Comparison of ENCODE assay signal across 8 cellular contexts in the genomic region with DNA sequence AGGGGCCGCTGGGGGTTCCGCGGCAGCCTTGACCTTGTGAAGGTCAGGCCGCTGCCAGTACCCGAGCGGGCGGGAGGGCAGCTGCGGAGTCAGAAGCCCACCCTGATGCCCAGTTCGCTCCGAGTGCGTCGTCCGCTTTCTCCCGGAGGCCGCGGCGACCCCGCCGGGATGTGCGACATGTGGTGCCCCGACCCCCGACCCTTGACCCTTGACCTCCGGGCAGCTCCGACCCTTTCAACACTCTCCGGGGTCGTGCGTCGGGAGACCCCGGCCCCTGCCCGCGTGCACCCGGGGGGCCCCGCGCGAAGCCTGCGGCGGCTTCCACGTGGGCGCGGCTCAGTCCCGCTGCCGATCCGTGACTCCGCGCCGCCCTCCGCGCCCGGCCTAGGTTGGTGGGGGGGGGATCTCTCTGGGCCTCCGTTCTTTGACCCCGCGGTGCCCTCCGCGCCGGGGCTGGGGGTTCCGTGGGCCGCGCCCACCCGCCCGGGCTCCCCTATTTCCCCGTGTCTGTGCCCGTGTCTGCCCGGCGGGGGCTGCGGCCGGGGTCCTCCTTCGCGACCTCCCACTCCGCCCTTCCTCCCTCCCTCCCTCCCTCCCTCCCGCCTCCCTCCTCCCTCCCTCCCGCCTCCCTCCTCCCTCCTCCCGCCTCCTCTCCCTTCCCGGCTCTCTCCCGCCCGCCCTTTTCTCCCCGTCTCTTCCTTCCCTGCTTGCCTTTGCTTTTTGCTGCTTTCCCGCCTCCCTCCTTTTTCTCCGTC. TPM values are rescaled to one million over a fixed set of nuclear protein-coding genes. Genes with fewer than 3 reads are reported as not detected.
DNase-seq lines count a peak whose midpoint lies in the region; ATAC-seq and TF ChIP-seq lines count a peak whose summit lies in the region.

No MANE protein-coding gene starts in this region.

- under 1% methylated on average over 71 of the region's 78 CpGs for WGBS in liver

- peaks cover 5 to 40% (median 9%) of the 10 kb centered on the region in 4 donors for H3K4me1 ChIP-seq in Peyer's patch
- H3K4me1 ChIP-seq in liver (ENCODE audit: control insufficient read depth in 4 of 4, insufficient read depth in 4 of 4, low read length in 3 of 4), result peaks cover 5 to 36% (median 26%) of the 10 kb centered on the region in 4 donors

- ATAC-seq in GM18861 (IDR thresholded peaks at IDR 0.05; ENCODE audit: unreplicated experiment) (peak; percentile 2), HG02798 (IDR thresholded peaks at IDR 0.05; ENCODE audit: poor library complexity, unreplicated experiment) (peak; percentile 15)
- peak; percentile 51 for ATAC-seq in stimulated activated naive B cell treated with anti-CD40 and anti-IgM and Interleukin-4, amounts not matched to agents 10 μg/mL and 1 μg/mL and 100 μg/mL, for 72 hours (replicated peaks)

- TF ChIP-seq RAD21 in liver (IDR thresholded peaks at IDR 0.05), result no peak

- DNase-seq in Peyer's patch (peak in 2 of 3 donors; percentile 74 to 89), dedifferentiated amniotic fluid mesenchymal stem cell (ENCODE audit: extremely low spot score) (peak; percentile 46), cerebellar nuclear complex (lab: John Stamatoyannopoulos, UW) (no peak), ecto neural progenitor cell (ENCODE audit: low spot score) (no peak)
- no peak for DNase-seq in stimulated activated naive B cell treated with anti-CD40 and anti-IgM and Interleukin-4, amounts not matched to agents 10 μg/mL and 1 μg/mL and 100 μg/mL, for 72 hours

- TF ChIP-seq CTCF in Peyer's patch (IDR thresholded peaks at IDR 0.05) (peak in 1 of 6 experiments; percentile 3), liver (IDR thresholded peaks at IDR 0.05; ENCODE audit: low read depth, low read length, missing input control) (no peak)

- H3K4me3 ChIP-seq in Peyer's patch (peak overlapping the region; percentile 82 to 100 (median 86)), liver (ENCODE audit: low read depth in 1 of 3, low read length in 3 of 3) (peak overlapping the region; percentile 73 to 78 (median 75))

- H3K27me3 ChIP-seq in Peyer's patch (no peaks in the 10 kb centered on the region), liver (ENCODE audit: control insufficient read depth in 4 of 4, insufficient read depth in 4 of 4, low read length in 3 of 4) (no peaks in the 10 kb centered on the region)

- H3K4me3 Mint-ChIP-seq in stimulated activated naive B cell treated with anti-CD40 and anti-IgM and Interleukin-4, amounts not matched to agents 10 μg/mL and 1 μg/mL and 100 μg/mL, for 72 hours, result peak overlapping the region; percentile 91 to 97

- H3K9ac ChIP-seq in liver (ENCODE audit: low read depth in 1 of 2, low read length in 2 of 2), result peak overlapping the region; percentile 57 to 68

- H3K27ac ChIP-seq in Peyer's patch, result peak overlapping the region; percentile 93 to 100 (median 95)
- H3K27ac ChIP-seq in liver (ENCODE audit: low read depth in 1 of 2, low read length in 2 of 2), result peak overlapping the region; percentile 98 to 99

- H3K27me3 Mint-ChIP-seq in stimulated activated naive B cell treated with anti-CD40 and anti-IgM and Interleukin-4, amounts not matched to agents 10 μg/mL and 1 μg/mL and 100 μg/mL, for 72 hours, result no peaks in the 10 kb centered on the region

- H3K9me3 ChIP-seq in Peyer's patch (no peaks in the 10 kb centered on the region), liver (ENCODE audit: control insufficient read depth in 4 of 4, low read length in 3 of 4) (no peaks in the 10 kb centered on the region)

- H3K4me1 Mint-ChIP-seq in stimulated activated naive B cell treated with anti-CD40 and anti-IgM and Interleukin-4, amounts not matched to agents 10 μg/mL and 1 μg/mL and 100 μg/mL, for 72 hours, result peaks cover 44 to 71% of the 10 kb centered on the region in 2 donors

- H3K27ac Mint-ChIP-seq in stimulated activated naive B cell treated with anti-CD40 and anti-IgM and Interleukin-4, amounts not matched to agents 10 μg/mL and 1 μg/mL and 100 μg/mL, for 72 hours, result peak overlapping the region; percentile 99

- H3K36me3 ChIP-seq in Peyer's patch (peaks cover 0 to 43% (median 4%) of the 10 kb centered on the region in 3 donors), liver (ENCODE audit: control insufficient read depth in 4 of 4, insufficient read depth in 3 of 4, low read depth in 1 of 4, low read length in 3 of 4) (peaks cover 12 to 35% (median 24%) of the 10 kb centered on the region in 4 donors)

- H3K36me3 Mint-ChIP-seq in stimulated activated naive B cell treated with anti-CD40 and anti-IgM and Interleukin-4, amounts not matched to agents 10 μg/mL and 1 μg/mL and 100 μg/mL, for 72 hours, result peaks cover 56 to 73% of the 10 kb centered on the region in 2 donors

- H3K9me3 Mint-ChIP-seq in stimulated activated naive B cell treated with anti-CD40 and anti-IgM and Interleukin-4, amounts not matched to agents 10 μg/mL and 1 μg/mL and 100 μg/mL, for 72 hours, result no peaks in the 10 kb centered on the region

- no peak for TF ChIP-seq POLR2A in Peyer's patch (IDR thresholded peaks at IDR 0.05)

TF ChIP-seq in liver, 16 proteins besides CTCF, POLR2A, EP300 and RAD21:
- TF ChIP-seq, protein P1, sequence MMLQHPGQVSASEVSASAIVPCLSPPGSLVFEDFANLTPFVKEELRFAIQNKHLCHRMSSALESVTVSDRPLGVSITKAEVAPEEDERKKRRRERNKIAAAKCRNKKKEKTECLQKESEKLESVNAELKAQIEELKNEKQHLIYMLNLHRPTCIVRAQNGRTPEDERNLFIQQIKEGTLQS (IDR thresholded peaks at IDR 0.05), result no peak
- no peak for TF ChIP-seq TAF1 (conservative IDR thresholded peaks at IDR 0.05)
- TF ChIP-seq EGR1 (IDR thresholded peaks at IDR 0.05; ENCODE audit: low read depth in 2 of 2), result no peak
- TF ChIP-seq, protein P2, sequence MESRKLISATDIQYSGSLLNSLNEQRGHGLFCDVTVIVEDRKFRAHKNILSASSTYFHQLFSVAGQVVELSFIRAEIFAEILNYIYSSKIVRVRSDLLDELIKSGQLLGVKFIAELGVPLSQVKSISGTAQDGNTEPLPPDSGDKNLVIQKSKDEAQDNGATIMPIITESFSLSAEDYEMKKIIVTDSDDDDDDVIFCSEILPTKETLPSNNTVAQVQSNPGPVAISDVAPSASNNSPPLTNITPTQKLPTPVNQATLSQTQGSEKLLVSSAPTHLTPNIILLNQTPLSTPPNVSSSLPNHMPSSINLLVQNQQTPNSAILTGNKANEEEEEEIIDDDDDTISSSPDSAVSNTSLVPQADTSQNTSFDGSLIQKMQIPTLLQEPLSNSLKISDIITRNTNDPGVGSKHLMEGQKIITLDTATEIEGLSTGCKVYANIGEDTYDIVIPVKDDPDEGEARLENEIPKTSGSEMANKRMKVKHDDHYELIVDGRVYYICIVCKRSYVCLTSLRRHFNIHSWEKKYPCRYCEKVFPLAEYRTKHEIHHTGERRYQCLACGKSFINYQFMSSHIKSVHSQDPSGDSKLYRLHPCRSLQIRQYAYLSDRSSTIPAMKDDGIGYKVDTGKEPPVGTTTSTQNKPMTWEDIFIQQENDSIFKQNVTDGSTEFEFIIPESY (IDR thresholded peaks at IDR 0.05), result no peak
- TF ChIP-seq NR2F2 (IDR thresholded peaks at IDR 0.05), result peak; percentile 92
- TF ChIP-seq REST (IDR thresholded peaks at IDR 0.05), result no peak
- TF ChIP-seq HNF4G (IDR thresholded peaks at IDR 0.05), result no peak
- no peak for TF ChIP-seq JUND (IDR thresholded peaks at IDR 0.05)
- TF ChIP-seq YY1 (IDR thresholded peaks at IDR 0.05), result no peak
- TF ChIP-seq FOXA2 (IDR thresholded peaks at IDR 0.05), result no peak
- peak in 1 of 2 donors; percentile 56 for TF ChIP-seq HNF4A (conservative IDR thresholded peaks at IDR 0.05)
- no peak for TF ChIP-seq SP1 (IDR thresholded peaks at IDR 0.05)
- TF ChIP-seq, protein P3, sequence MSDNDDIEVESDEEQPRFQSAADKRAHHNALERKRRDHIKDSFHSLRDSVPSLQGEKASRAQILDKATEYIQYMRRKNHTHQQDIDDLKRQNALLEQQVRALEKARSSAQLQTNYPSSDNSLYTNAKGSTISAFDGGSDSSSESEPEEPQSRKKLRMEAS (IDR thresholded peaks at IDR 0.05), result no peak
- TF ChIP-seq GABPA (IDR thresholded peaks at IDR 0.05 in 1 of 2, conservative IDR thresholded peaks at IDR 0.05 in 1 of 2), result no peak
- peak in 1 of 2 donors; percentile 55 for TF ChIP-seq RXRA (IDR thresholded peaks at IDR 0.05)
- TF ChIP-seq FOXA1 (IDR thresholded peaks at IDR 0.05), result no peak
TF ChIP-seq in liver: peak in this region for 3.

RNA-seq across cellular contexts. Expression of gene SLC25A6, which starts 0.6 kb away (rescaled TPM):
- total RNA-seq in Peyer's patch (100 to 1,000 TPM; 201 to 361 (median 314) TPM), liver (100 to 1,000 TPM in 1 of 2 donors, 10 to 100 TPM in 1; 44.8 to 110 TPM)
- 10 to 100 TPM; 48.6 to 79.4 TPM for polyA plus RNA-seq in liver

RNA-seq across cellular contexts. Expression of gene IL3RA, which starts 56.0 kb away (rescaled TPM):
- 1 to 10 TPM in 3 of 4 donors, under 1 TPM in 1; 0.88 to 2.4 (median 1.6) TPM for total RNA-seq in Peyer's patch
- total RNA-seq in liver, result 1 to 10 TPM in 1 of 2 donors, under 1 TPM in 1; 0.33 to 1.7 TPM
- 1 to 10 TPM; 1.0 TPM for polyA plus RNA-seq in liver

Comparison
In these comparisons a context has a peak if more than half of its experiments do, and no peak if none do; other contexts are left out.
1. DNase-seq: peak in Peyer's patch (2 of 3) and dedifferentiated amniotic fluid mesenchymal stem cell (single experiment); none in stimulated activated naive B cell treated with anti-CD40 and anti-IgM and Interleukin-4, amounts not matched to agents 10 μg/mL and 1 μg/mL and 100 μg/mL, for 72 hours (single experiment), cerebellar nuclear complex (0 of 2) and ecto neural progenitor cell (single experiment).
2. Peak in every context shown above with its lines, with median percentiles within 50 percentile points of each other: ATAC-seq.